ENCODE assay signal across 1 cellular context in the genomic region with DNA sequence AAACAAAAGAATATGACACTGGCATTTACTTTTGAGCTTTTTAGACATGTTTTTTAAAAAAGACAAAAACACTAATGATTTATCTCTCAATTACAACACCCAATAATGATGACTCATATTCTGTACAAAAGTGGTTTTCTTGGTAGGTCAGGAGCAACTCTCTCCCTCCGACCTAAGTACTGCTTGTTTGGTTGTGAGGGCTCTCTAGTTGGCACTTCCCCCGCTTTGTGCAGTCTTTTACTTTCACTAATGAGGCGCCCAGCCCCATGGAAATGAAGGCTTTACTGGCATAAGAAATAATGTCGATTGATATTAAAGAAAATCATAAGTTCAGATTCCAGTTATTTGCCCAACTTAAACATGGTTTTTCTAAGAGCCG.
TF ChIP-seq lines count a peak whose summit lies in the region.

No MANE protein-coding gene starts in this region.

TF ChIP-seq in K562, 482 proteins besides CTCF, POLR2A, EP300 and RAD21 (continued from another document):
- TF ChIP-seq, protein P1, sequence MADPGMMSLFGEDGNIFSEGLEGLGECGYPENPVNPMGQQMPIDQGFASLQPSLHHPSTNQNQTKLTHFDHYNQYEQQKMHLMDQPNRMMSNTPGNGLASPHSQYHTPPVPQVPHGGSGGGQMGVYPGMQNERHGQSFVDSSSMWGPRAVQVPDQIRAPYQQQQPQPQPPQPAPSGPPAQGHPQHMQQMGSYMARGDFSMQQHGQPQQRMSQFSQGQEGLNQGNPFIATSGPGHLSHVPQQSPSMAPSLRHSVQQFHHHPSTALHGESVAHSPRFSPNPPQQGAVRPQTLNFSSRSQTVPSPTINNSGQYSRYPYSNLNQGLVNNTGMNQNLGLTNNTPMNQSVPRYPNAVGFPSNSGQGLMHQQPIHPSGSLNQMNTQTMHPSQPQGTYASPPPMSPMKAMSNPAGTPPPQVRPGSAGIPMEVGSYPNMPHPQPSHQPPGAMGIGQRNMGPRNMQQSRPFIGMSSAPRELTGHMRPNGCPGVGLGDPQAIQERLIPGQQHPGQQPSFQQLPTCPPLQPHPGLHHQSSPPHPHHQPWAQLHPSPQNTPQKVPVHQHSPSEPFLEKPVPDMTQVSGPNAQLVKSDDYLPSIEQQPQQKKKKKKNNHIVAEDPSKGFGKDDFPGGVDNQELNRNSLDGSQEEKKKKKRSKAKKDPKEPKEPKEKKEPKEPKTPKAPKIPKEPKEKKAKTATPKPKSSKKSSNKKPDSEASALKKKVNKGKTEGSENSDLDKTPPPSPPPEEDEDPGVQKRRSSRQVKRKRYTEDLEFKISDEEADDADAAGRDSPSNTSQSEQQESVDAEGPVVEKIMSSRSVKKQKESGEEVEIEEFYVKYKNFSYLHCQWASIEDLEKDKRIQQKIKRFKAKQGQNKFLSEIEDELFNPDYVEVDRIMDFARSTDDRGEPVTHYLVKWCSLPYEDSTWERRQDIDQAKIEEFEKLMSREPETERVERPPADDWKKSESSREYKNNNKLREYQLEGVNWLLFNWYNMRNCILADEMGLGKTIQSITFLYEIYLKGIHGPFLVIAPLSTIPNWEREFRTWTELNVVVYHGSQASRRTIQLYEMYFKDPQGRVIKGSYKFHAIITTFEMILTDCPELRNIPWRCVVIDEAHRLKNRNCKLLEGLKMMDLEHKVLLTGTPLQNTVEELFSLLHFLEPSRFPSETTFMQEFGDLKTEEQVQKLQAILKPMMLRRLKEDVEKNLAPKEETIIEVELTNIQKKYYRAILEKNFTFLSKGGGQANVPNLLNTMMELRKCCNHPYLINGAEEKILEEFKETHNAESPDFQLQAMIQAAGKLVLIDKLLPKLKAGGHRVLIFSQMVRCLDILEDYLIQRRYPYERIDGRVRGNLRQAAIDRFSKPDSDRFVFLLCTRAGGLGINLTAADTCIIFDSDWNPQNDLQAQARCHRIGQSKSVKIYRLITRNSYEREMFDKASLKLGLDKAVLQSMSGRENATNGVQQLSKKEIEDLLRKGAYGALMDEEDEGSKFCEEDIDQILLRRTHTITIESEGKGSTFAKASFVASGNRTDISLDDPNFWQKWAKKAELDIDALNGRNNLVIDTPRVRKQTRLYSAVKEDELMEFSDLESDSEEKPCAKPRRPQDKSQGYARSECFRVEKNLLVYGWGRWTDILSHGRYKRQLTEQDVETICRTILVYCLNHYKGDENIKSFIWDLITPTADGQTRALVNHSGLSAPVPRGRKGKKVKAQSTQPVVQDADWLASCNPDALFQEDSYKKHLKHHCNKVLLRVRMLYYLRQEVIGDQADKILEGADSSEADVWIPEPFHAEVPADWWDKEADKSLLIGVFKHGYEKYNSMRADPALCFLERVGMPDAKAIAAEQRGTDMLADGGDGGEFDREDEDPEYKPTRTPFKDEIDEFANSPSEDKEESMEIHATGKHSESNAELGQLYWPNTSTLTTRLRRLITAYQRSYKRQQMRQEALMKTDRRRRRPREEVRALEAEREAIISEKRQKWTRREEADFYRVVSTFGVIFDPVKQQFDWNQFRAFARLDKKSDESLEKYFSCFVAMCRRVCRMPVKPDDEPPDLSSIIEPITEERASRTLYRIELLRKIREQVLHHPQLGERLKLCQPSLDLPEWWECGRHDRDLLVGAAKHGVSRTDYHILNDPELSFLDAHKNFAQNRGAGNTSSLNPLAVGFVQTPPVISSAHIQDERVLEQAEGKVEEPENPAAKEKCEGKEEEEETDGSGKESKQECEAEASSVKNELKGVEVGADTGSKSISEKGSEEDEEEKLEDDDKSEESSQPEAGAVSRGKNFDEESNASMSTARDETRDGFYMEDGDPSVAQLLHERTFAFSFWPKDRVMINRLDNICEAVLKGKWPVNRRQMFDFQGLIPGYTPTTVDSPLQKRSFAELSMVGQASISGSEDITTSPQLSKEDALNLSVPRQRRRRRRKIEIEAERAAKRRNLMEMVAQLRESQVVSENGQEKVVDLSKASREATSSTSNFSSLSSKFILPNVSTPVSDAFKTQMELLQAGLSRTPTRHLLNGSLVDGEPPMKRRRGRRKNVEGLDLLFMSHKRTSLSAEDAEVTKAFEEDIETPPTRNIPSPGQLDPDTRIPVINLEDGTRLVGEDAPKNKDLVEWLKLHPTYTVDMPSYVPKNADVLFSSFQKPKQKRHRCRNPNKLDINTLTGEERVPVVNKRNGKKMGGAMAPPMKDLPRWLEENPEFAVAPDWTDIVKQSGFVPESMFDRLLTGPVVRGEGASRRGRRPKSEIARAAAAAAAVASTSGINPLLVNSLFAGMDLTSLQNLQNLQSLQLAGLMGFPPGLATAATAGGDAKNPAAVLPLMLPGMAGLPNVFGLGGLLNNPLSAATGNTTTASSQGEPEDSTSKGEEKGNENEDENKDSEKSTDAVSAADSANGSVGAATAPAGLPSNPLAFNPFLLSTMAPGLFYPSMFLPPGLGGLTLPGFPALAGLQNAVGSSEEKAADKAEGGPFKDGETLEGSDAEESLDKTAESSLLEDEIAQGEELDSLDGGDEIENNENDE (IDR thresholded peaks at IDR 0.05; ENCODE audit: low read depth, low read length), result no peak
- TF ChIP-seq, protein P2, sequence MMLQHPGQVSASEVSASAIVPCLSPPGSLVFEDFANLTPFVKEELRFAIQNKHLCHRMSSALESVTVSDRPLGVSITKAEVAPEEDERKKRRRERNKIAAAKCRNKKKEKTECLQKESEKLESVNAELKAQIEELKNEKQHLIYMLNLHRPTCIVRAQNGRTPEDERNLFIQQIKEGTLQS (IDR thresholded peaks at IDR 0.05), result peak; percentile 81
- TF ChIP-seq, protein P2 (CRISPR knock-in tag; conservative IDR thresholded peaks at IDR 0.05), result no peak
- TF ChIP-seq ZNF717 (CRISPR knock-in tag; IDR thresholded peaks at IDR 0.05) (no peak), JUNB (CRISPR knock-in tag; conservative IDR thresholded peaks at IDR 0.05) (0 out of 2 replicates have a peak, but pooled peaks have one; percentile 52), XRCC4 (IDR thresholded peaks at IDR 0.05; ENCODE audit: extremely low read depth, insufficient read depth, insufficient read length) (no peak), NFE2 (IDR thresholded peaks at IDR 0.05; ENCODE audit: low read depth) (peak; percentile 30; the same call in 1 of the 2 replicates), HNRNPUL1 (IDR thresholded peaks at IDR 0.05; ENCODE audit: low read length) (no peak), SMARCE1 (IDR thresholded peaks at IDR 0.05) (peak; percentile 28; the same call in 1 of the 2 replicates), FOSL1 (tag; conservative IDR thresholded peaks at IDR 0.05) (peak; percentile 63), JUND (IDR thresholded peaks at IDR 0.05; ENCODE audit: borderline replicate concordance, low read depth, low read length) (peak; percentile 57), JUND (tag; IDR thresholded peaks at IDR 0.05; ENCODE audit: borderline replicate concordance, low read depth, low read length) (0 out of 3 replicates have a peak, but pooled peaks have one; percentile 37), ESRRB (CRISPR knock-in tag; IDR thresholded peaks at IDR 0.05; ENCODE audit: borderline replicate concordance) (no peak), ZNF316 (IDR thresholded peaks at IDR 0.05) (peak; percentile 84), MAFG (tag; conservative IDR thresholded peaks at IDR 0.05) (peak; percentile 55)
- TF ChIP-seq, protein P3, sequence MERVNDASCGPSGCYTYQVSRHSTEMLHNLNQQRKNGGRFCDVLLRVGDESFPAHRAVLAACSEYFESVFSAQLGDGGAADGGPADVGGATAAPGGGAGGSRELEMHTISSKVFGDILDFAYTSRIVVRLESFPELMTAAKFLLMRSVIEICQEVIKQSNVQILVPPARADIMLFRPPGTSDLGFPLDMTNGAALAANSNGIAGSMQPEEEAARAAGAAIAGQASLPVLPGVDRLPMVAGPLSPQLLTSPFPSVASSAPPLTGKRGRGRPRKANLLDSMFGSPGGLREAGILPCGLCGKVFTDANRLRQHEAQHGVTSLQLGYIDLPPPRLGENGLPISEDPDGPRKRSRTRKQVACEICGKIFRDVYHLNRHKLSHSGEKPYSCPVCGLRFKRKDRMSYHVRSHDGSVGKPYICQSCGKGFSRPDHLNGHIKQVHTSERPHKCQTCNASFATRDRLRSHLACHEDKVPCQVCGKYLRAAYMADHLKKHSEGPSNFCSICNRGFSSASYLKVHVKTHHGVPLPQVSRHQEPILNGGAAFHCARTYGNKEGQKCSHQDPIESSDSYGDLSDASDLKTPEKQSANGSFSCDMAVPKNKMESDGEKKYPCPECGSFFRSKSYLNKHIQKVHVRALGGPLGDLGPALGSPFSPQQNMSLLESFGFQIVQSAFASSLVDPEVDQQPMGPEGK (CRISPR knock-in tag; IDR thresholded peaks at IDR 0.05; ENCODE audit: borderline replicate concordance), result no peak
- TF ChIP-seq, protein P4, sequence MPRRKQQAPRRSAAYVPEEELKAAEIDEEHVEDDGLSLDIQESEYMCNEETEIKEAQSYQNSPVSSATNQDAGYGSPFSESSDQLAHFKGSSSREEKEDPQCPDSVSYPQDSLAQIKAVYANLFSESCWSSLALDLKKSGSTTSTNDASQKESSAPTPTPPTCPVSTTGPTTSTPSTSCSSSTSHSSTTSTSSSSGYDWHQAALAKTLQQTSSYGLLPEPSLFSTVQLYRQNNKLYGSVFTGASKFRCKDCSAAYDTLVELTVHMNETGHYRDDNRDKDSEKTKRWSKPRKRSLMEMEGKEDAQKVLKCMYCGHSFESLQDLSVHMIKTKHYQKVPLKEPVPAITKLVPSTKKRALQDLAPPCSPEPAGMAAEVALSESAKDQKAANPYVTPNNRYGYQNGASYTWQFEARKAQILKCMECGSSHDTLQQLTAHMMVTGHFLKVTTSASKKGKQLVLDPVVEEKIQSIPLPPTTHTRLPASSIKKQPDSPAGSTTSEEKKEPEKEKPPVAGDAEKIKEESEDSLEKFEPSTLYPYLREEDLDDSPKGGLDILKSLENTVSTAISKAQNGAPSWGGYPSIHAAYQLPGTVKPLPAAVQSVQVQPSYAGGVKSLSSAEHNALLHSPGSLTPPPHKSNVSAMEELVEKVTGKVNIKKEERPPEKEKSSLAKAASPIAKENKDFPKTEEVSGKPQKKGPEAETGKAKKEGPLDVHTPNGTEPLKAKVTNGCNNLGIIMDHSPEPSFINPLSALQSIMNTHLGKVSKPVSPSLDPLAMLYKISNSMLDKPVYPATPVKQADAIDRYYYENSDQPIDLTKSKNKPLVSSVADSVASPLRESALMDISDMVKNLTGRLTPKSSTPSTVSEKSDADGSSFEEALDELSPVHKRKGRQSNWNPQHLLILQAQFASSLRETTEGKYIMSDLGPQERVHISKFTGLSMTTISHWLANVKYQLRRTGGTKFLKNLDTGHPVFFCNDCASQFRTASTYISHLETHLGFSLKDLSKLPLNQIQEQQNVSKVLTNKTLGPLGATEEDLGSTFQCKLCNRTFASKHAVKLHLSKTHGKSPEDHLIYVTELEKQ (CRISPR knock-in tag; IDR thresholded peaks at IDR 0.05), result no peak
- TF ChIP-seq, protein P5, sequence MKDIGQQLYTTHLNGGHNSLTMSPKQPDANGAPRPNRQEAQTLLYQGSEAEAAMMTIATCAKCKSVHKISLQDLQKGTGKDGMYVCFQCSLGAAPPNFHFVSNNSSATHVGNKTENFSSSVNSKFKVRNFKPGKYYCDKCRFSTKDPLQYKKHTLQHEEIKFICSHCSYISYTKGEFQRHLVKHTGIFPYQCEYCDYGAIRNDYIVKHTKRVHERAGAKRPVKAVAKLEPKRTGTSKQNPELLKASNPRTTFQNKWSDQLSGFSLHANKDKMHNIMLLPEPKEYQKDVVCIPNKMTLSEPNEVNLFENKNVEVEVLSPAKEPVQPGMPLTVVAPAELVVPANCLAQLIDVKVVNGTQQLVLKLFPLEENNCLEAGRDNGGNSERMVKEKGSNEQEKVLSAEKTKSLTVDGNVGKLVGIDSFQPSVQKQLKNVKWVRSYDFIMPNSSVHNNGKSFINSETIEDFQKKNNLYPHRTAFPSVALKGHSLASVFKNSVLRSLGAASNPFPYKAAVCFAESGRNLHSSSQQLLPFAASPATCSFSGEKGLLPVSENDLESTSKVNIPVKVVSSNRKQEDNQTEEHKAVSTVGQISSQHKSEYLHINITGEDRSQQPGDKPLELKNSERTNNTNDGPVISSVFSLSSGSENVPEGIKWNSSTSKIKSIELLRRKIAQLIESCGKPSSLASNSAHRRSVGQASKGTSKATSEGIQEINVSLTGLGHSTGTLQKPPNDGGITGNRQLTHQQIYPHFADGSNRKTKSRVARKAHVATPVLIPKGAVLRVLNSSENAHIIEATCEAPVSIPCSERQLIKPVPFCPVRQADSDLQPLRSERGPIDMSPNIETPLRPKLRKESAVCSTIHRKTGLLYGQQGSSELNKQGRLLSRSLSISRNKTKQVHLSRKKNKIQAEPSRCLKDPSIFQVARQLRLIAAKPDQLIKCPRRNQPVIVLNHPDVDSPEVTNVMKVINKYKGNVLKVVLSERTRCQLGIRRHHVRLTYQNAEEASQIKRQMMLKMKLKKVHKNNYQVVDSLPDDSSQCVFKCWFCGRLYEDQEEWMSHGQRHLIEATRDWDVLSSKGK (CRISPR knock-in tag; IDR thresholded peaks at IDR 0.05), result no peak
- TF ChIP-seq, protein P6, sequence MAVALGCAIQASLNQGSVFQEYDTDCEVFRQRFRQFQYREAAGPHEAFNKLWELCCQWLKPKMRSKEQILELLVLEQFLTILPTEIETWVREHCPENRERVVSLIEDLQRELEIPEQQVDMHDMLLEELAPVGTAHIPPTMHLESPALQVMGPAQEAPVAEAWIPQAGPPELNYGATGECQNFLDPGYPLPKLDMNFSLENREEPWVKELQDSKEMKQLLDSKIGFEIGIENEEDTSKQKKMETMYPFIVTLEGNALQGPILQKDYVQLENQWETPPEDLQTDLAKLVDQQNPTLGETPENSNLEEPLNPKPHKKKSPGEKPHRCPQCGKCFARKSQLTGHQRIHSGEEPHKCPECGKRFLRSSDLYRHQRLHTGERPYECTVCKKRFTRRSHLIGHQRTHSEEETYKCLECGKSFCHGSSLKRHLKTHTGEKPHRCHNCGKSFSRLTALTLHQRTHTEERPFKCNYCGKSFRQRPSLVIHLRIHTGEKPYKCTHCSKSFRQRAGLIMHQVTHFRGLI (CRISPR knock-in tag; IDR thresholded peaks at IDR 0.05), result peak; percentile 55; the same call in 1 of the 2 replicates
